1 cellular context compared by ENCODE assay signal in the genomic region with DNA sequence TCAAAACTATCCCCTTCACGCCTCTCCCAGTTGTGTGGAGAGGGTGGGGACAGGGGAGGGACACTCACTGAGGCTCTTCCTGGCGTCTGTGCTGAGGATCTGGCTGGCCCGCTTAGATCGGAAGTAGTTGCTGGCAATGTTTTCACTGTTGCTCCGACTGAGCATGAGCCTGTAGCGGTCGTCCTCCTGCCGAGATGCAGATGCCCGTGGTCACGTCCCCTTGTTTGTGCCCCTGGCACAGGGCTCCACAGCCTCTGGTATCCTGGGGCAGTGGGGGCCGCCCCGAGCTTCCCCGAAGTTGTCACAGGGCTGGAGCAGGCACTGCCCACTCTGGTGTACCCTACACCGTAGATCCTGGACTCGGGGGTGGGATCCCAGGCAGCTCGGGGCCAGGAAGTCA.
TF ChIP-seq lines count a peak whose summit lies in the region.

No MANE protein-coding gene starts in this region.

TF ChIP-seq in endothelial cell of umbilical vein, 7 proteins besides CTCF, POLR2A, EP300 and RAD21:
- TF ChIP-seq GATA2 (IDR thresholded peaks at IDR 0.05; ENCODE audit: insufficient read depth, insufficient read length, low read depth, low read length) (no peak), FOS (IDR thresholded peaks at IDR 0.05; ENCODE audit: borderline replicate concordance, insufficient read depth, low read length) (no peak), MYC (IDR thresholded peaks at IDR 0.05; ENCODE audit: low read depth, low read length) (no peak), POLR2AphosphoS5 (IDR thresholded peaks at IDR 0.05; ENCODE audit: insufficient read depth, low read depth, low read length) (no peak), EZH2 (IDR thresholded peaks at IDR 0.05; ENCODE audit: borderline replicate concordance, low read depth, low read length, severe bottlenecking) (no peak), JUN (IDR thresholded peaks at IDR 0.05; ENCODE audit: borderline replicate concordance, insufficient read depth, insufficient read length, low read depth) (no peak)
- TF ChIP-seq, protein P1, sequence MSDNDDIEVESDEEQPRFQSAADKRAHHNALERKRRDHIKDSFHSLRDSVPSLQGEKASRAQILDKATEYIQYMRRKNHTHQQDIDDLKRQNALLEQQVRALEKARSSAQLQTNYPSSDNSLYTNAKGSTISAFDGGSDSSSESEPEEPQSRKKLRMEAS (IDR thresholded peaks at IDR 0.05; ENCODE audit: insufficient read depth, insufficient read length) = no peak
TF ChIP-seq in endothelial cell of umbilical vein: peak in this region for 0.
